Comparison of ENCODE assay signal across 12 cellular contexts in genomic region chr11:47104337-47104950, GRCh38.
DNase-seq lines count a peak whose midpoint lies in the region; ATAC-seq and TF ChIP-seq lines count a peak whose summit lies in the region.
"Had no signal": no experiment of that assay in that cellular context is flagged by ENCODE, and none has a peak within 500 bp of the region (broad histone marks: within the 10 kb centered on the region; RNA-seq: fewer than 3 reads in every experiment).

No MANE protein-coding gene starts in this region.

- H3K27ac ChIP-seq in H9 (ENCODE audit: insufficient read length, low read depth, low read length): peak overlapping the region; percentile 10
- H3K27ac ChIP-seq in iPS-20b (ENCODE audit: low read length): peak overlapping the region; percentile 27
- H3K27ac ChIP-seq: breast epithelium, gastrocnemius medialis had no signal

- H3K4me1 ChIP-seq in H9 (ENCODE audit: insufficient read depth, low read length): peaks cover 4% of the 10 kb centered on the region; the same call in 1 of the 2 replicates
- H3K4me1 ChIP-seq in iPS-20b (ENCODE audit: insufficient read depth, low read length): peaks cover 12% of the 10 kb centered on the region
- H3K4me1 ChIP-seq: breast epithelium, gastrocnemius medialis had no signal

- CTCF ChIA-PET in HEK293T (lab: Yijun Ruan, JAX): interaction anchor here (1.0 kb wide), 1 partner anchor 15 kb away, joined by 3 read pairs; no protein-coding TSS in a partner anchor

- H3K56ac ChIP-seq in H9 (ENCODE audit: insufficient read length, low read depth, low read length): peak overlapping the region; percentile 10

- H3K79me2 ChIP-seq in H9 (ENCODE audit: insufficient read depth, low read length): no peaks in the 10 kb centered on the region

- H4K20me1 ChIP-seq in H9 (ENCODE audit: control insufficient read depth, insufficient read depth, insufficient read length): no peaks in the 10 kb centered on the region

- DNase-seq in H9: peak; percentile 59
- peak; percentile 94 for DNase-seq in astrocyte of the hippocampus (ENCODE audit: low read depth, low spot score)
- peak; percentile 55 for DNase-seq in skeletal muscle cell (ENCODE audit: low read depth)
- DNase-seq in erythroblast (lab: John Stamatoyannopoulos, UW): no peak
- DNase-seq in stimulated activated naive CD4-positive, alpha-beta T cell treated with Interleukin-2 at 50 U/mL for 16 hours (lab: John Stamatoyannopoulos, UW): no peak
- DNase-seq in HEK293T (ENCODE audit: extremely low spot score): no peak
- DNase-seq: gastrocnemius medialis, NCI-H1694 had no signal

- H3K27me3 Mint-ChIP-seq in H9 (ENCODE audit: low read depth): no peaks in the 10 kb centered on the region

- no peak for TF ChIP-seq CTCF in H9 (conservative IDR thresholded peaks at IDR 0.05)

- H3K9me3 ChIP-seq in H9 (ENCODE audit: control insufficient read depth, low read depth, low read length): no peaks in the 10 kb centered on the region
- H3K9me3 ChIP-seq in iPS-20b (ENCODE audit: insufficient read depth, low read depth, low read length): no peaks in the 10 kb centered on the region
- H3K9me3 ChIP-seq: breast epithelium, gastrocnemius medialis had no signal

- H2BK12ac ChIP-seq in H9 (ENCODE audit: insufficient read length, low read depth, low read length): no peak overlapping the region

- H3K27ac Mint-ChIP-seq in H9: peak overlapping the region; percentile 20 to 88 (median 46); a peak in 6 of 7 replicates

- H2BK15ac ChIP-seq in H9 (ENCODE audit: low read depth, low read length): no peak overlapping the region

- no peaks in the 10 kb centered on the region for H3K36me3 ChIP-seq in iPS-20b (ENCODE audit: insufficient read depth, low read depth, low read length)
- H3K36me3 ChIP-seq: breast epithelium, gastrocnemius medialis had no signal

- H4K5ac ChIP-seq in H9 (ENCODE audit: insufficient read length, low read depth, low read length): no peak overlapping the region

- no peak overlapping the region for H3K23ac ChIP-seq in H9 (ENCODE audit: insufficient read length, low read depth, low read length)

- H3K4ac ChIP-seq in H9 (ENCODE audit: low read depth, low read length): no peak overlapping the region

- ATAC-seq in GM19463 (IDR thresholded peaks at IDR 0.05; ENCODE audit: unreplicated experiment): no peak
- ATAC-seq: gastrocnemius medialis had no signal

- WGBS in H9 (ENCODE audit: extremely low coverage, insufficient read length, low lambda C conversion rate): no CpG with 5 or more reads among the region's 3 CpGs

- no peaks in the 10 kb centered on the region for H3K79me1 ChIP-seq in H9 (ENCODE audit: insufficient read depth, low read depth, low read length, poor library complexity, severe bottlenecking)

- no peak overlapping the region for H3K4me2 ChIP-seq in H9 (ENCODE audit: insufficient read depth, insufficient read length, low read length)

- no peaks in the 10 kb centered on the region for H3K27me3 ChIP-seq in H9 (ENCODE audit: insufficient read depth, low read length)
- H3K27me3 ChIP-seq in iPS-20b (ENCODE audit: insufficient read depth, low read length): no peaks in the 10 kb centered on the region
- H3K27me3 ChIP-seq: breast epithelium, gastrocnemius medialis had no signal

- H3K14ac ChIP-seq in H9 (ENCODE audit: insufficient read depth, low read length): no peak overlapping the region

- H3K9ac ChIP-seq in H9 (ENCODE audit: extremely low read depth, insufficient read length, low read length): no peak overlapping the region
- H3K9ac ChIP-seq in iPS-20b (ENCODE audit: low read depth, low read length): peak overlapping the region; percentile 53; the same call in 1 of the 2 replicates

- POLR2A ChIA-PET in HEK293T (lab: Yijun Ruan, JAX): no interaction called here

- no peak overlapping the region for H3K18ac ChIP-seq in H9 (ENCODE audit: insufficient read length, low read depth, low read length)

- H3K23me2 ChIP-seq in H9 (ENCODE audit: insufficient read length, low read depth, low read length, poor library complexity, severe bottlenecking): no peaks in the 10 kb centered on the region

- no peak overlapping the region for H2BK5ac ChIP-seq in H9 (ENCODE audit: insufficient read length, low read length)

- H4K8ac ChIP-seq in H9 (replicated peaks; ENCODE audit: insufficient read length, low read depth, low read length): no peak overlapping the region

- H3K4me3 ChIP-seq in iPS-20b (ENCODE audit: low read length) (peak overlapping the region; percentile 19; the same call in 1 of the 2 replicates), skeletal muscle cell (ENCODE audit: low read depth, low read length) (no peak overlapping the region)
- H3K4me3 ChIP-seq: breast epithelium, gastrocnemius medialis, skin epidermis had no signal

- H3K4me1 Mint-ChIP-seq in H9: peaks cover 21 to 23% of the 10 kb centered on the region in 2 experiments

- H2BK120ac ChIP-seq in H9 (ENCODE audit: low read depth, low read length, poor library complexity, severe bottlenecking): no peak overlapping the region

- no peak overlapping the region for H2AK5ac ChIP-seq in H9 (ENCODE audit: insufficient read length, low read length)

- no peak overlapping the region for H2BK20ac ChIP-seq in H9 (ENCODE audit: low read depth, low read length, poor library complexity, severe bottlenecking)

- no peak overlapping the region for H4K91ac ChIP-seq in H9 (ENCODE audit: insufficient read length, low read depth, low read length)

- H3K4me3 Mint-ChIP-seq in H9: no peak overlapping the region

- H2AFZ ChIP-seq in H9 (ENCODE audit: low read length): no peak overlapping the region

- H3K36me3 Mint-ChIP-seq in H9 (ENCODE audit: insufficient read depth in 1 of 3, low read depth in 3 of 3): no peaks in the 10 kb centered on the region

- H3K9me3 Mint-ChIP-seq in H9: no peaks in the 10 kb centered on the region

- no peak overlapping the region for H3T11ph ChIP-seq in H9 (ENCODE audit: low read length)

- no peak for TF ChIP-seq POLR2A in erythroblast (IDR thresholded peaks at IDR 0.05; ENCODE audit: low read length)

TF ChIP-seq in HEK293T, 16 proteins besides CTCF, POLR2A, EP300 and RAD21:
- TF ChIP-seq SP1 (IDR thresholded peaks at IDR 0.05) (no peak), ARNT (IDR thresholded peaks at IDR 0.05) (no peak), FOXK2 (IDR thresholded peaks at IDR 0.05) (no peak), ZNF384 (IDR thresholded peaks at IDR 0.05) (no peak), NFRKB (IDR thresholded peaks at IDR 0.05) (no peak), FOXM1 (IDR thresholded peaks at IDR 0.05; ENCODE audit: borderline replicate concordance) (no peak), PKNOX1 (IDR thresholded peaks at IDR 0.05) (no peak), BHLHE40 (IDR thresholded peaks at IDR 0.05; ENCODE audit: borderline replicate concordance) (no peak), HDGF (IDR thresholded peaks at IDR 0.05; ENCODE audit: borderline replicate concordance) (no peak), ELF4 (IDR thresholded peaks at IDR 0.05) (no peak), TARDBP (IDR thresholded peaks at IDR 0.05) (no peak), LEF1 (IDR thresholded peaks at IDR 0.05; ENCODE audit: borderline replicate concordance) (no peak), SUZ12 (IDR thresholded peaks at IDR 0.05) (no peak), FOXA1 (IDR thresholded peaks at IDR 0.05) (no peak), L3MBTL2 (conservative IDR thresholded peaks at IDR 0.05) (no peak), CTBP1 (IDR thresholded peaks at IDR 0.05; ENCODE audit: borderline replicate concordance) (no peak)

Comparison
In these comparisons a context has a peak if more than half of its experiments do, and no peak if none do; other contexts are left out.
1. DNase-seq: peak in H9 (single experiment), astrocyte of the hippocampus (single experiment) and skeletal muscle cell (single experiment); none in erythroblast (0 of 2), stimulated activated naive CD4-positive, alpha-beta T cell treated with Interleukin-2 at 50 U/mL for 16 hours (single experiment) and HEK293T (single experiment).